Comparison of ENCODE assay signal across 1 cellular context in the genomic region with DNA sequence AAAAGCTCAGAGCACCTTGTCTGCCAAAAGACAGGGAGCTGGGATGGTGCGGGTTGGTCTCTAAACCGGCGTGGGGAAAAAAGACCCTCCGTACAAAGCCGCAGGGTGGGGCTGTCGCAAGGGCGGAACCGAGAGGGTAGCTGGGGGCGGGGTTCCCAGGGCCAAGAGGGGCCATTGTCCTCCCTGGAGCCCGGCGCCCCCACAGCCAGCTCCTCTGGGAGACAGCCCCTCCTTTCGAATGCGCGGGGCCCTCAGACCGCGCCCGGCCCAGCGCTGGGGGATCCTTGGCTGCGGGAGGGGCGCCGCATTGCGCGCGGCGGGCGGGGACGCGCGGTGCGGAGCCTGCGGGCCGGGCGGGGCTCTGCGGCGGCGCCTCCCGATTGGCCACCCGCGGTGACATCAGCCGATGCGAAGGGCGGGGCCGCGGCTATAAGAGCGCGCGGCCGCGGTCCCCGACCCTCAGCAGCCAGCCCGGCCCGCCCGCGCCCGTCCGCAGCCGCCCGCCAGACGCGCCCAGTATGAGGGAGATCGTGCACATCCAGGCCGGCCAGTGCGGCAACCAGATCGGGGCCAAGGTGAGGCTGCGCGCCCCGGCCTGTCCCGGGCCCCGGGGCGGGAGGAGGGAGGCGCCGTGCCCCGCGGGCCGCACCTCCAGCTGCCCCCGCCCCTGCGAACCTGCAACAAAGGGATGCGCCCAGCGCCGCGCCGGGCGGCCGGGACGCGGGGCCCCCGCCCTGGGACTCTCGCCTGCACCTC.
A peak's percentile ranks its signal among the peaks of the same experiment; 100 is the strongest.
TF ChIP-seq lines count a peak whose summit lies in the region.

A gene (plus strand): TSS at position 459 of the 756 bp plus-strand sequence. CDS start 60 bp downstream, at position 519.

TF ChIP-seq in H1, 55 proteins besides CTCF, POLR2A, EP300 and RAD21 (continued from another document):
- peak; percentile 94 for TF ChIP-seq TBP (IDR thresholded peaks at IDR 0.05; ENCODE audit: low read depth, low read length)
- TF ChIP-seq MAFK (IDR thresholded peaks at IDR 0.05; ENCODE audit: low read depth, low read length): no peak
- TF ChIP-seq TAF1 (IDR thresholded peaks at IDR 0.05; ENCODE audit: low read depth, low read length): peak; percentile 93
- TF ChIP-seq PHF8 (conservative IDR thresholded peaks at IDR 0.05; ENCODE audit: low read depth, low read length): peak; percentile 88
- TF ChIP-seq YY1 (IDR thresholded peaks at IDR 0.05; ENCODE audit: low read depth, low read length): peak; percentile 3; the same call in 1 of the 2 replicates
- TF ChIP-seq CTBP2 (IDR thresholded peaks at IDR 0.05; ENCODE audit: borderline replicate concordance, insufficient read depth, insufficient read length, low read length): peak; percentile 20
- TF ChIP-seq SIRT6 (IDR thresholded peaks at IDR 0.05; ENCODE audit: low read length): no peak
- peak; percentile 17; the same call in 1 of the 2 replicates for TF ChIP-seq SP1 (IDR thresholded peaks at IDR 0.05; ENCODE audit: low read depth, low read length)
- no peak for TF ChIP-seq KDM5A (IDR thresholded peaks at IDR 0.05; ENCODE audit: low read length)
- TF ChIP-seq POLR2AphosphoS5 (IDR thresholded peaks at IDR 0.05; ENCODE audit: low read depth, low read length): peak; percentile 94
- 0 out of 4 replicates have a peak, but pooled peaks of 1 of the 2 experiments have one; percentile 63 for TF ChIP-seq SIN3A (conservative IDR thresholded peaks at IDR 0.05 in 1 of 2, IDR thresholded peaks at IDR 0.05 in 1 of 2; ENCODE audit: low read depth in 1 of 2, low read length in 2 of 2)
- TF ChIP-seq TAF7 (optimal IDR thresholded peaks at IDR 0.05; ENCODE audit: borderline replicate concordance, low read depth, low read length): peak; percentile 84
- TF ChIP-seq KDM4A (IDR thresholded peaks at IDR 0.05; ENCODE audit: low read depth, low read length, severe bottlenecking): peak; percentile 49
- TF ChIP-seq CREB1 (IDR thresholded peaks at IDR 0.05): peak; percentile 71
- no peak for TF ChIP-seq HDAC2 (IDR thresholded peaks at IDR 0.05; ENCODE audit: borderline replicate concordance in 1 of 2, low read depth in 2 of 2, low read length in 2 of 2)
